Comparison of ENCODE assay signal across 8 cellular contexts in the genomic region with DNA sequence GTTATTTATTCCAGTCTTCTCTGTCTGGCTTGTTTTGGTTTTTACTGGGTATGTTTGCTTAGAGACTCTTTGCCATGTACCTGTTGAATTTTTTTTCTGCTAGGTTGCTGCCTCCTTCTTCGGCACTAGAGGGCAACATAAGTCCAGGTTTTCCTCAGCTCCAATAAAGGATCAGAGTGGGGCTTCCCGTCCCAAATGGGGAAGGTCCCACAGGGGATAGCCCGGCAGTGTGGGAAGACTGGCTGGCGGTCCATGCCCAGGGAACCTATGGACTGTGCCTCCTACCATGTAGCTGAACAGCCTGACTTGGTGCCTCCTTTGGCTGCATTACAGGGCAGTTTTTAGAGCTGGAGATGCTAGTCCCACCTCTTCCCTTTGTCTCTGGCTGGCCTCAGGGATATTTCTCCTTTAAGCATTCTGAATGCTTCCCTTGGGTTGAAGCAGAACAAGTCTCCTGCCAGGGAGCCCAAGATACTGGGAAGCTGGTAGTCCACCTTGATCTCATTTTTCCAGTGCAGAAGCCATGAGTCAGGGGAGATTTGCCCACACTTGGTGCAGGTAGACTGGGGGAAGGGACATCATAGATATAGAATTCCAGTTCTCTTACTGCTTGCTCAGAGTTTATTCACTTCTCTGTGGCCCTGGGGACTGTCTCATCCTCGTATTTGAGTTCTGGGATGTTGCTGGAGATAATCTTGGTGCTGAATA.
A peak's percentile ranks its signal among the peaks of the same experiment; 100 is the strongest.
DNase-seq lines count a peak whose midpoint lies in the region; ATAC-seq and TF ChIP-seq lines count a peak whose summit lies in the region.

No MANE protein-coding gene starts in this region.

- H3K27ac Mint-ChIP-seq in H9, result no peak overlapping the region
- H3K27ac Mint-ChIP-seq in type B pancreatic cell, result peak overlapping the region; percentile 6

- H3K36me3 ChIP-seq in Panc1 (ENCODE audit: control insufficient read depth, insufficient read depth, low read length) (no peaks in the 10 kb centered on the region), kidney epithelial cell (ENCODE audit: control insufficient read depth, insufficient read depth, low read length) (no peaks in the 10 kb centered on the region)

- H3K4ac ChIP-seq in H9 (ENCODE audit: low read depth, low read length), result no peak overlapping the region

- H2BK12ac ChIP-seq in H9 (ENCODE audit: insufficient read length, low read depth, low read length), result no peak overlapping the region

- no peaks in the 10 kb centered on the region for H3K23me2 ChIP-seq in H9 (ENCODE audit: insufficient read length, low read depth, low read length, poor library complexity, severe bottlenecking)

- H3K56ac ChIP-seq in H9 (ENCODE audit: insufficient read length, low read depth, low read length), result no peak overlapping the region

- in situ Hi-C loops in Caki2 (cut with HindIII; ENCODE audit: low pct_unique_long_range_greater_than_20kb, low sequenced_read_pairs) (no loop called here), Panc1 (cut with HindIII; ENCODE audit: low pct_unique_long_range_greater_than_20kb, low sequenced_read_pairs) (no loop called here), astrocyte of the spinal cord (cut with HindIII; ENCODE audit: low sequenced_read_pairs) (no loop called here)

- POLR2A ChIA-PET in Panc1 (lab: Charles Lee), result no interaction called here

- H3K4me3 Mint-ChIP-seq in H9 (no peak overlapping the region), type B pancreatic cell (no peak overlapping the region)

- peaks cover 8 to 9% of the 10 kb centered on the region in 2 experiments for H3K4me1 Mint-ChIP-seq in H9
- peaks cover 3% of the 10 kb centered on the region for H3K4me1 Mint-ChIP-seq in type B pancreatic cell (ENCODE audit: unreplicated experiment)

- H3K27me3 ChIP-seq in H9 (ENCODE audit: insufficient read depth, low read length), result no peaks in the 10 kb centered on the region
- no peaks in the 10 kb centered on the region for H3K27me3 ChIP-seq in Panc1 (ENCODE audit: control insufficient read depth, insufficient read depth, low read length)
- H3K27me3 ChIP-seq in kidney epithelial cell (ENCODE audit: control insufficient read depth, insufficient read depth, low read length), result no peaks in the 10 kb centered on the region

- H3K14ac ChIP-seq in H9 (ENCODE audit: insufficient read depth, low read length), result no peak overlapping the region

- no peak overlapping the region for H3K9ac ChIP-seq in H9 (ENCODE audit: extremely low read depth, insufficient read length, low read length)

- H3K9me3 ChIP-seq in H9 (ENCODE audit: control insufficient read depth, low read depth, low read length) (no peaks in the 10 kb centered on the region), Panc1 (ENCODE audit: control insufficient read depth, insufficient read depth, low read depth, low read length) (no peaks in the 10 kb centered on the region)

- CTCF ChIA-PET in Panc1 (lab: Charles Lee), result interaction anchor here (0.6 kb wide), 2 partner anchors 145 to 149 kb away, joined by 3 read pairs; no protein-coding TSS in a partner anchor

- intact Hi-C loops in Panc1 (cut with micrococcal nuclease; ENCODE audit: unreplicated experiment), result loop anchor here (5.0 kb wide), 1 partner anchor 150 kb away; the partner anchor contains the start of genes ALG12 and CRELD2

- no peak overlapping the region for H2AFZ ChIP-seq in H9 (ENCODE audit: low read length)

- H2BK5ac ChIP-seq in H9 (ENCODE audit: insufficient read length, low read length), result no peak overlapping the region

- peak; percentile 69 for ATAC-seq in Panc1
- no peak for ATAC-seq in HG03457 (IDR thresholded peaks at IDR 0.05; ENCODE audit: unreplicated experiment)

- no peak overlapping the region for H3K4me2 ChIP-seq in H9 (ENCODE audit: insufficient read depth, insufficient read length, low read length)

- DNase-seq in Caki2 (ENCODE audit: low read depth) (peak; percentile 60), H9 (peak; percentile 72), Panc1 (ENCODE audit: low read depth, low spot score) (peak; percentile 28), astrocyte of the spinal cord (ENCODE audit: low read depth, low spot score) (peak; percentile 53), kidney epithelial cell (ENCODE audit: low read depth) (peak; percentile 4), type B pancreatic cell (ENCODE audit: extremely low spot score, unreplicated experiment) (no peak), COR-L47 (lab: John Stamatoyannopoulos, UW) (no peak)

- H3K27ac ChIP-seq in H9 (ENCODE audit: insufficient read length, low read depth, low read length), result no peak overlapping the region
- H3K27ac ChIP-seq in Panc1 (ENCODE audit: low read length), result no peak overlapping the region

- peaks cover 10 to 12% of the 10 kb centered on the region in 2 experiments for H3K9me3 Mint-ChIP-seq in H9
- peaks cover 6% of the 10 kb centered on the region for H3K9me3 Mint-ChIP-seq in type B pancreatic cell

- no peak overlapping the region for H3K23ac ChIP-seq in H9 (ENCODE audit: insufficient read length, low read depth, low read length)

- H2AK5ac ChIP-seq in H9 (ENCODE audit: insufficient read length, low read length), result no peak overlapping the region

- H3K36me3 Mint-ChIP-seq in H9 (ENCODE audit: insufficient read depth in 1 of 3, low read depth in 3 of 3) (peaks cover 7 to 11% (median 8%) of the 10 kb centered on the region in 3 experiments), type B pancreatic cell (no peaks in the 10 kb centered on the region)

- H4K8ac ChIP-seq in H9 (replicated peaks; ENCODE audit: insufficient read length, low read depth, low read length), result no peak overlapping the region

- TF ChIP-seq CTCF in H9 (conservative IDR thresholded peaks at IDR 0.05) (peak; percentile 91), Panc1 (IDR thresholded peaks at IDR 0.05) (peak; percentile 79), astrocyte of the spinal cord (IDR thresholded peaks at IDR 0.05; ENCODE audit: low read depth, low read length) (peak; percentile 74), kidney epithelial cell (IDR thresholded peaks at IDR 0.05; ENCODE audit: insufficient read depth, low read length, poor library complexity, severe bottlenecking) (peak; percentile 75), type B pancreatic cell (conservative IDR thresholded peaks at IDR 0.05) (peak; percentile 85)

- no peaks in the 10 kb centered on the region for H3K27me3 Mint-ChIP-seq in H9 (ENCODE audit: low read depth)
- no peaks in the 10 kb centered on the region for H3K27me3 Mint-ChIP-seq in type B pancreatic cell

- no peaks in the 10 kb centered on the region for H3K79me2 ChIP-seq in H9 (ENCODE audit: insufficient read depth, low read length)

- H4K20me1 ChIP-seq in H9 (ENCODE audit: control insufficient read depth, insufficient read depth, insufficient read length), result no peaks in the 10 kb centered on the region

- H3K18ac ChIP-seq in H9 (ENCODE audit: insufficient read length, low read depth, low read length), result peak overlapping the region; percentile 40

- H3T11ph ChIP-seq in H9 (ENCODE audit: low read length), result no peak overlapping the region

- H3K79me1 ChIP-seq in H9 (ENCODE audit: insufficient read depth, low read depth, low read length, poor library complexity, severe bottlenecking), result no peaks in the 10 kb centered on the region

- H2BK15ac ChIP-seq in H9 (ENCODE audit: low read depth, low read length), result no peak overlapping the region

- H4K91ac ChIP-seq in H9 (ENCODE audit: insufficient read length, low read depth, low read length), result no peak overlapping the region

- no CpG with 5 or more reads among the region's 5 CpGs for WGBS in H9 (ENCODE audit: extremely low coverage, insufficient read length, low lambda C conversion rate)

- no peak overlapping the region for H4K5ac ChIP-seq in H9 (ENCODE audit: insufficient read length, low read depth, low read length)

- H3K4me1 ChIP-seq in H9 (ENCODE audit: insufficient read depth, low read length) (no peaks in the 10 kb centered on the region), Panc1 (ENCODE audit: control insufficient read depth, insufficient read depth, low read length) (no peaks in the 10 kb centered on the region)

- no peak overlapping the region for H2BK120ac ChIP-seq in H9 (ENCODE audit: low read depth, low read length, poor library complexity, severe bottlenecking)

- no TSS peak for BruUV-seq in Panc1 (replicated peaks; lab: Mats Ljungman, UMichigan)

- H2BK20ac ChIP-seq in H9 (ENCODE audit: low read depth, low read length, poor library complexity, severe bottlenecking), result no peak overlapping the region

- no peak overlapping the region for H3K4me3 ChIP-seq in Panc1 (ENCODE audit: low read depth in 2 of 2, low read length in 2 of 2)
- no peak overlapping the region for H3K4me3 ChIP-seq in astrocyte of the spinal cord (ENCODE audit: low read depth, low read length)
- H3K4me3 ChIP-seq in kidney epithelial cell (ENCODE audit: low read depth, low read length), result no peak overlapping the region

Comparison
In these comparisons a context has a peak if more than half of its experiments do, and no peak if none do; other contexts are left out.
1. DNase-seq: peak in Caki2 (single experiment), H9 (single experiment), Panc1 (single experiment), astrocyte of the spinal cord (single experiment) and kidney epithelial cell (single experiment); none in type B pancreatic cell (single experiment) and COR-L47 (single experiment).
2. Peak in every context shown above with its lines, with median percentiles within 50 percentile points of each other: CTCF ChIP-seq.